1 cellular context compared by ENCODE assay signal in genomic region chr9:128191406-128192046, GRCh38.
A peak's percentile ranks its signal among the peaks of the same experiment; 100 is the strongest.
TF ChIP-seq lines count a peak whose summit lies in the region.

TSS of gene CIZ1 (minus strand) at chr9:128191572. CDS start at chr9:128190857, 715 bp downstream.

TF ChIP-seq in HepG2, 621 proteins besides CTCF, POLR2A, EP300 and RAD21 (continued from another document and continues in another):
- no peak for TF ChIP-seq ZNF407 (CRISPR knock-in tag; IDR thresholded peaks at IDR 0.05; ENCODE audit: not compliant biosample characterization)
- TF ChIP-seq E2F2 (CRISPR knock-in tag; IDR thresholded peaks at IDR 0.05; ENCODE audit: borderline replicate concordance) = peak; percentile 25; the same call in 1 of the 2 replicates
- no peak for TF ChIP-seq ATM (IDR thresholded peaks at IDR 0.05; ENCODE audit: borderline replicate concordance)
- no peak for TF ChIP-seq SMAD3 (CRISPR knock-in tag; IDR thresholded peaks at IDR 0.05)
- 0 out of 2 replicates have a peak, but pooled peaks have one; percentile 26 for TF ChIP-seq TEAD2 (CRISPR knock-in tag; IDR thresholded peaks at IDR 0.05)
- no peak for TF ChIP-seq DDIT3 (CRISPR knock-in tag; IDR thresholded peaks at IDR 0.05)
- TF ChIP-seq ZNF557 (CRISPR knock-in tag; IDR thresholded peaks at IDR 0.05) = 0 out of 2 replicates have a peak, but pooled peaks have one; percentile 31
- TF ChIP-seq HOXA9 (CRISPR knock-in tag; IDR thresholded peaks at IDR 0.05; ENCODE audit: borderline replicate concordance) = 0 out of 2 replicates have a peak, but pooled peaks have one; percentile 17
- TF ChIP-seq ZNF543 (CRISPR knock-in tag; IDR thresholded peaks at IDR 0.05) = peak; percentile 71
- no peak for TF ChIP-seq ZNF17 (CRISPR knock-in tag; IDR thresholded peaks at IDR 0.05)
- TF ChIP-seq IRF2 (CRISPR knock-in tag; IDR thresholded peaks at IDR 0.05) = no peak; the same call in 1 of the 2 replicates
- TF ChIP-seq SIX1 (CRISPR knock-in tag; IDR thresholded peaks at IDR 0.05; ENCODE audit: borderline replicate concordance) = no peak
- TF ChIP-seq ZNF678 (CRISPR knock-in tag; IDR thresholded peaks at IDR 0.05) = peak; percentile 46; the same call in 1 of the 2 replicates
- TF ChIP-seq TCF7L2 (IDR thresholded peaks at IDR 0.05; ENCODE audit: low read depth, low read length) = no peak
- TF ChIP-seq ATRX (CRISPR knock-in tag; IDR thresholded peaks at IDR 0.05; ENCODE audit: borderline replicate concordance) = no peak
- TF ChIP-seq SNAPC2 (CRISPR knock-in tag; IDR thresholded peaks at IDR 0.05) = peak; percentile 62; the same call in 1 of the 2 replicates
- TF ChIP-seq ARNT2 (CRISPR knock-in tag; IDR thresholded peaks at IDR 0.05; ENCODE audit: low read depth) = peak; percentile 73
- no peak for TF ChIP-seq CBX2 (IDR thresholded peaks at IDR 0.05; ENCODE audit: low read depth, low read length)
- TF ChIP-seq CBX2 (CRISPR knock-in tag; IDR thresholded peaks at IDR 0.05; ENCODE audit: low read depth) = peak; percentile 52; the same call in 1 of the 2 replicates
- TF ChIP-seq MEIS2 (CRISPR knock-in tag; IDR thresholded peaks at IDR 0.05) = peak; percentile 40; the same call in 1 of the 2 replicates
- peak; percentile 34; the same call in 1 of the 2 replicates for TF ChIP-seq KMT2A (CRISPR knock-in tag; IDR thresholded peaks at IDR 0.05)
- TF ChIP-seq MIER3 (CRISPR knock-in tag; IDR thresholded peaks at IDR 0.05; ENCODE audit: borderline replicate concordance) = no peak; the same call in 1 of the 2 replicates
- TF ChIP-seq NRL (CRISPR knock-in tag; IDR thresholded peaks at IDR 0.05; ENCODE audit: borderline replicate concordance) = 0 out of 2 replicates have a peak, but pooled peaks have one; percentile 22
- TF ChIP-seq ZBTB46 (CRISPR knock-in tag; IDR thresholded peaks at IDR 0.05; ENCODE audit: borderline replicate concordance) = no peak
- TF ChIP-seq MYNN (CRISPR knock-in tag; IDR thresholded peaks at IDR 0.05; ENCODE audit: low read depth) = no peak; the same call in 1 of the 2 replicates
- TF ChIP-seq MTF1 (CRISPR knock-in tag; IDR thresholded peaks at IDR 0.05) = no peak
- TF ChIP-seq CCAR2 (optimal IDR thresholded peaks at IDR 0.05; ENCODE audit: low read depth, low read length) = no peak
- TF ChIP-seq SPEN (CRISPR knock-in tag; IDR thresholded peaks at IDR 0.05; ENCODE audit: low read depth) = peak; percentile 97
- TF ChIP-seq ZFY (CRISPR knock-in tag; IDR thresholded peaks at IDR 0.05) = peak; percentile 99
- no peak for TF ChIP-seq MLXIP (CRISPR knock-in tag; IDR thresholded peaks at IDR 0.05; ENCODE audit: borderline replicate concordance)
- no peak for TF ChIP-seq TCF12 (IDR thresholded peaks at IDR 0.05)
- TF ChIP-seq TCF12 (CRISPR knock-in tag; IDR thresholded peaks at IDR 0.05) = peak; percentile 69; the same call in 1 of the 2 replicates
- TF ChIP-seq RERE (CRISPR knock-in tag; IDR thresholded peaks at IDR 0.05; ENCODE audit: low read depth) = no peak
- TF ChIP-seq HNF4G (IDR thresholded peaks at IDR 0.05; ENCODE audit: borderline replicate concordance, low read depth, low read length) = peak; percentile 16; the same call in 1 of the 2 replicates
- peak; percentile 51; the same call in 1 of the 2 replicates for TF ChIP-seq HNF4G (CRISPR knock-in tag; IDR thresholded peaks at IDR 0.05; ENCODE audit: borderline replicate concordance, low read depth)
- no peak for TF ChIP-seq MED13 (CRISPR knock-in tag; IDR thresholded peaks at IDR 0.05)
- no peak for TF ChIP-seq TSC22D2 (CRISPR knock-in tag; IDR thresholded peaks at IDR 0.05; ENCODE audit: borderline replicate concordance)
- peak; percentile 70 for TF ChIP-seq XRCC5 (optimal IDR thresholded peaks at IDR 0.05; ENCODE audit: low read length)
- no peak for TF ChIP-seq ZBTB3 (CRISPR knock-in tag; IDR thresholded peaks at IDR 0.05; ENCODE audit: borderline replicate concordance, low read depth)
- TF ChIP-seq ZSCAN21 (CRISPR knock-in tag; IDR thresholded peaks at IDR 0.05; ENCODE audit: borderline replicate concordance) = 0 out of 2 replicates have a peak, but pooled peaks have one; percentile 30
